8 cellular contexts compared by ENCODE assay signal in genomic region chr11:13278620-13279486, GRCh38. TPM values are rescaled to one million over a fixed set of nuclear protein-coding genes. Genes with fewer than 3 reads are reported as not detected.
A peak's percentile ranks its signal among the peaks of the same experiment; 100 is the strongest.
DNase-seq lines count a peak whose midpoint lies in the region; ATAC-seq, FAIRE-seq and TF ChIP-seq lines count a peak whose summit lies in the region.

No MANE protein-coding gene starts in this region.

- peak overlapping the region; percentile 91 for H2AFZ ChIP-seq in GM12878 (ENCODE audit: control insufficient read depth, low read depth, low read length)

- WGBS in GM12878 (ENCODE audit: insufficient coverage, insufficient replicate concordance, low lambda C conversion rate, missing lambda C conversion rate) = 8% methylated on average over 51 of the region's 61 CpGs

- no peak for TF ChIP-seq RAD21 in GM12878 (IDR thresholded peaks at IDR 0.05; ENCODE audit: insufficient read depth, low read depth, low read length)

- SMC1A ChIA-PET in GM12878 (lab: Charles Lee; ENCODE audit: uncharacterized antibody, unreplicated experiment) = interaction anchor here (0.5 to 3.4 kb wide), 24 partner anchors 8 to 1034 kb away, joined by 3 to 77 read pairs (median 4); partner anchors contain the start of gene BTBD10

- CTCF ChIA-PET in GM12878 (lab: Yijun Ruan, JAX) = interaction anchor here (0.8 to 4.2 kb wide), 24 partner anchors 8 to 187 kb away, joined by 3 to 69 read pairs (median 4); no protein-coding TSS in a partner anchor

- no peak for TF ChIP-seq EP300 in GM12878 (IDR thresholded peaks at IDR 0.05; ENCODE audit: borderline replicate concordance in 1 of 2, control insufficient read depth in 1 of 2, low read depth in 2 of 2, low read length in 2 of 2)

- H3K4me2 ChIP-seq in GM12878 (ENCODE audit: control insufficient read depth, insufficient read depth) = peak overlapping the region; percentile 87

- H3K9ac ChIP-seq in GM12878 (ENCODE audit: control insufficient read depth, insufficient read depth, low read length) = peak overlapping the region; percentile 88

- H3K9me3 ChIP-seq in GM12878 (replicated peaks; ENCODE audit: control insufficient read depth, insufficient read depth, low read length) (no peaks in the 10 kb centered on the region), left lung (no peaks in the 10 kb centered on the region), thoracic aorta (no peaks in the 10 kb centered on the region)

- in situ Hi-C loops in GM12878 (cut with MboI) = no loop called here

- H3K4me3 ChIP-seq in GM12878 (peak overlapping the region; percentile 90), left lung (peak overlapping the region; percentile 96 to 99), thoracic aorta (peak overlapping the region; percentile 98)

- no TSS peak for BruUV-seq in GM12878 (replicated peaks; lab: Mats Ljungman, UMichigan)

- DNase-seq in D341Med (ENCODE audit: low spot score) = peak; percentile 48
- no peak for DNase-seq in GM12878 (ENCODE audit: low read depth, low spot score)
- DNase-seq in left lung = peak; percentile 40 to 84
- DNase-seq in thoracic aorta (ENCODE audit: low spot score) = no peak

- H3K36me3 ChIP-seq in GM12878 (ENCODE audit: control insufficient read depth in 2 of 2, insufficient read depth in 2 of 2, low read length in 1 of 2) (no peaks in the 10 kb centered on the region; a peak in 1 of 4 replicates), left lung (no peaks in the 10 kb centered on the region), thoracic aorta (no peaks in the 10 kb centered on the region)

- H3K27me3 ChIP-seq in GM12878 (replicated peaks in 1 of 2; ENCODE audit: control insufficient read depth in 2 of 2, insufficient read depth in 2 of 2, low read length in 1 of 2) (peaks cover 0 to 6% of the 10 kb centered on the region in 2 experiments; a peak in 1 of 4 replicates), left lung (peaks cover 0 to 42% of the 10 kb centered on the region in 2 donors), thoracic aorta (replicated peaks; ENCODE audit: insufficient read depth) (no peaks in the 10 kb centered on the region)

- intact Hi-C loops in GM12878 (cut with micrococcal nuclease; ENCODE audit: unreplicated experiment) = loop anchor here (2.0 kb wide), 2 partner anchors 38 to 56 kb away; no protein-coding TSS in a partner anchor
- intact Hi-C loops in left lung (cut with DNase I) = no loop called here

- peaks cover 2% of the 10 kb centered on the region; the same call in 1 of the 2 replicates for H3K4me1 ChIP-seq in GM12878 (ENCODE audit: control insufficient read depth, insufficient read depth, low read length)
- H3K4me1 ChIP-seq in left lung = peaks cover 6 to 29% of the 10 kb centered on the region in 2 donors
- H3K4me1 ChIP-seq in thoracic aorta (ENCODE audit: control insufficient read depth in 1 of 2, low read depth in 2 of 2) = peaks cover 4 to 24% of the 10 kb centered on the region in 2 donors

- POLR2A ChIA-PET in GM12878 (lab: Charles Lee) = interaction anchor here (0.6 to 3.3 kb wide), 13 partner anchors 7 to 59 kb away, joined by 3 to 28 read pairs (median 4); no protein-coding TSS in a partner anchor

- H3K79me2 ChIP-seq in GM12878 (ENCODE audit: control insufficient read depth, insufficient read depth, low read length) = peaks cover 47% of the 10 kb centered on the region

- ATAC-seq in HG02981 (IDR thresholded peaks at IDR 0.05; ENCODE audit: unreplicated experiment) = peak; percentile 5
- peak; percentile 2; the same call in 2 of the 3 replicates for ATAC-seq in GM12878
- ATAC-seq in left lung = no peak
- ATAC-seq in thoracic aorta (ENCODE audit: insufficient number of reproducible peaks, low FRiP score, low read depth) = no peak
- ATAC-seq in HG02588 (IDR thresholded peaks at IDR 0.05; ENCODE audit: unreplicated experiment) = no peak
- ATAC-seq in GM18861 (IDR thresholded peaks at IDR 0.05; ENCODE audit: unreplicated experiment) = no peak
- no peak for ATAC-seq in GM18907 (IDR thresholded peaks at IDR 0.05; ENCODE audit: unreplicated experiment)

- no peaks in the 10 kb centered on the region for H4K20me1 ChIP-seq in GM12878 (ENCODE audit: control insufficient read depth, insufficient read depth)

- H3K27ac ChIP-seq in GM12878 (ENCODE audit: control insufficient read depth, insufficient read depth) (peak overlapping the region; percentile 85), left lung (peak overlapping the region in 1 of 2 donors; percentile 91), thoracic aorta (no peak overlapping the region)

- TF ChIP-seq POLR2A in GM12878 (IDR thresholded peaks at IDR 0.05; ENCODE audit: low read depth, low read length) = no peak

- TF ChIP-seq CTCF in GM12878 (IDR thresholded peaks at IDR 0.05 in 2 of 3, conservative IDR thresholded peaks at IDR 0.05 in 1 of 3; ENCODE audit: control insufficient read depth in 2 of 3, extremely low read depth in 1 of 3, insufficient read depth in 1 of 3, low read depth in 3 of 3, low read length in 3 of 3) = no peak
- TF ChIP-seq CTCF in left lung (IDR thresholded peaks at IDR 0.05) = no peak
- TF ChIP-seq CTCF in thoracic aorta (IDR thresholded peaks at IDR 0.05) = no peak

- RAD21 ChIA-PET in GM12878 (lab: Charles Lee; ENCODE audit: unreplicated experiment) = interaction anchor here (0.5 to 3.4 kb wide), 17 partner anchors 9 to 315 kb away, joined by 3 to 52 read pairs (median 5); no protein-coding TSS in a partner anchor

- FAIRE-seq in GM12878 (lab: Jason Lieb, UNC) = no peak

TF ChIP-seq in GM12878, 131 proteins besides CTCF, POLR2A, EP300 and RAD21 (continues in another document):
- TF ChIP-seq SUZ12 (IDR thresholded peaks at IDR 0.05; ENCODE audit: unreplicated experiment) = no peak
- 0 out of 2 replicates have a peak, but pooled peaks have one; percentile 9 for TF ChIP-seq NR2F1 (conservative IDR thresholded peaks at IDR 0.05)
- no peak for TF ChIP-seq EGR1 (IDR thresholded peaks at IDR 0.05; ENCODE audit: borderline replicate concordance in 1 of 2, low read depth in 2 of 2, low read length in 2 of 2)
- no peak for TF ChIP-seq CHD4 (IDR thresholded peaks at IDR 0.05)
- TF ChIP-seq IRF5 (IDR thresholded peaks at IDR 0.05; ENCODE audit: borderline replicate concordance) = no peak
- no peak for TF ChIP-seq ZNF687 (IDR thresholded peaks at IDR 0.05)
- no peak for TF ChIP-seq EZH2 (IDR thresholded peaks at IDR 0.05; ENCODE audit: borderline replicate concordance, control insufficient read depth, low read depth, low read length)

RNA-seq across cellular contexts. Expression of gene BMAL1, which starts 1.3 kb away (rescaled TPM):
- total RNA-seq in GM12878 (2013; cell fraction: nucleolus; rRNA removed) = 66.1 and 72.4 TPM in 2 replicates
- total RNA-seq in GM12878 (2014; rRNA removed) (11.3 and 13.0 TPM in 2 replicates), GM12878 (2014; rRNA removed; fragmentation: Illumina TruSeq; extraction: Trizol) (13.8 and 15.4 TPM in 2 replicates), GM12878 (2021) (11.6 and 13.4 TPM in 2 replicates), left lung (10 to 100 TPM; 21.9 to 31.6 TPM), thoracic aorta (10 to 100 TPM; 21.8 to 40.8 TPM)
- polyA plus RNA-seq in GM12878 (2011; ENCODE audit: low read depth) = 18.1 TPM
- polyA plus RNA-seq in GM12878 (2011; rRNA removed) (40.6 and 48.9 TPM in 2 replicates), GM12878 (2014; fragmentation: Illumina TruSeq; extraction: Trizol) (16.1 and 23.7 TPM in 2 replicates), GM12878 (2014; fragmentation: Nextera tagmentation; extraction: Ambion mirVana) (1 to 10 TPM; 3.5 to 4.6 TPM), GM12878 (2014; rRNA removed) (15.4 and 17.5 TPM in 2 replicates), GM12878 (2016; fragmentation: Nextera tagmentation; extraction: Ambion mirVana) (10 to 100 TPM; 12.0 to 14.2 TPM)
- 15.6 and 17.6 TPM in 2 replicates for polyA plus RNA-seq in GM12878 (2011; cell fraction: cytosol; rRNA removed)
- 119 and 146 TPM in 2 replicates for polyA plus RNA-seq in GM12878 (2011; cell fraction: nucleus; rRNA removed)
- 7.4 and 7.7 TPM in 2 replicates for polyA plus RNA-seq in GM12878 (2012)
- 37.3 and 46.3 TPM in 2 replicates for polyA minus RNA-seq in GM12878 (2011; rRNA and poly(A)+ RNA removed)
- 15.2 and 16.0 TPM in 2 replicates for polyA minus RNA-seq in GM12878 (2011; cell fraction: cytosol; rRNA and poly(A)+ RNA removed)
- polyA minus RNA-seq in GM12878 (2011; cell fraction: nucleus; rRNA and poly(A)+ RNA removed) = 55.7 and 73.1 TPM in 2 replicates

Comparison
In these comparisons a context has a peak if more than half of its experiments do, and no peak if none do; other contexts are left out.
1. DNase-seq: peak in D341Med (single experiment) and left lung (2 of 2); none in GM12878 (single experiment) and thoracic aorta (single experiment).
2. ATAC-seq: peak in HG02981 (single experiment) and GM12878 (single experiment); none in left lung (single experiment), thoracic aorta (single experiment), HG02588 (single experiment), GM18861 (single experiment) and GM18907 (single experiment).
3. Peak in every context shown above with its lines, with median percentiles within 50 percentile points of each other: H3K4me3 ChIP-seq.